ENCODE assay signal across 8 cellular contexts in genomic region chr6:159761135-159761872, GRCh38. TPM values are rescaled to one million over a fixed set of nuclear protein-coding genes. Genes with fewer than 3 reads are reported as not detected.
DNase-seq lines count a peak whose midpoint lies in the region; TF ChIP-seq lines count a peak whose summit lies in the region.

No MANE protein-coding gene starts in this region.

- H3K36me3 ChIP-seq in Peyer's patch (peaks cover 0 to 25% (median 0%) of the 10 kb centered on the region in 3 donors), stomach smooth muscle (ENCODE audit: control insufficient read depth in 2 of 2, insufficient read depth in 2 of 2, low read length in 2 of 2) (peaks cover 8 to 10% of the 10 kb centered on the region in 2 donors)

- H3K9me3 ChIP-seq in Peyer's patch (no peaks in the 10 kb centered on the region), stomach smooth muscle (ENCODE audit: control insufficient read depth in 2 of 2, low read length in 2 of 2) (no peaks in the 10 kb centered on the region)

- H3K4me1 ChIP-seq in Peyer's patch = peaks cover 0 to 13% (median 4%) of the 10 kb centered on the region in 4 donors
- peaks cover 18% of the 10 kb centered on the region for H3K4me1 ChIP-seq in stomach smooth muscle (ENCODE audit: control insufficient read depth, insufficient read depth, low read length)

- no peaks in the 10 kb centered on the region for H3K27me3 ChIP-seq in Peyer's patch
- no peaks in the 10 kb centered on the region for H3K27me3 ChIP-seq in stomach smooth muscle (ENCODE audit: control insufficient read depth in 1 of 2, insufficient read depth in 2 of 2, low read length in 2 of 2)

- peak overlapping the region; percentile 84 to 95 for H3K9ac ChIP-seq in stomach smooth muscle (ENCODE audit: low read length in 2 of 2)

- H3K4me3 ChIP-seq in GM12864 (ENCODE audit: low read depth, low read length) (peak overlapping the region; percentile 77), Peyer's patch (peak overlapping the region; percentile 65 to 95 (median 84)), choroid plexus epithelial cell (ENCODE audit: low read depth, low read length) (peak overlapping the region; percentile 94), lower leg skin (ENCODE audit: low read depth, poor library complexity, severe bottlenecking) (peak overlapping the region; percentile 67), stomach smooth muscle (ENCODE audit: low read length in 2 of 2) (peak overlapping the region; percentile 75 to 96)

- DNase-seq in GM12864 (ENCODE audit: low read depth) (peak; percentile 8), HCEC 1CT (peak; percentile 13), Peyer's patch (peak in 2 of 3 donors; percentile 55 to 66), choroid plexus epithelial cell (ENCODE audit: low read depth) (no peak), lower leg skin (ENCODE audit: low spot score in 2 of 2) (peak; percentile 15 to 87), NCI-H2107 (lab: John Stamatoyannopoulos, UW) (no peak), NCI-H1048 (lab: John Stamatoyannopoulos, UW) (no peak)

- TF ChIP-seq CTCF in GM12864 (IDR thresholded peaks at IDR 0.05; ENCODE audit: low read depth, low read length, missing control alignments) = no peak
- TF ChIP-seq CTCF in Peyer's patch (IDR thresholded peaks at IDR 0.05) = no peak
- no peak for TF ChIP-seq CTCF in choroid plexus epithelial cell (conservative IDR thresholded peaks at IDR 0.05; ENCODE audit: low read depth, low read length)
- TF ChIP-seq CTCF in lower leg skin (IDR thresholded peaks at IDR 0.05) = no peak

- H3K27ac ChIP-seq in Peyer's patch (peak overlapping the region; percentile 92 to 100 (median 98)), stomach smooth muscle (ENCODE audit: low read length) (peak overlapping the region; percentile 98)

- TF ChIP-seq POLR2A in Peyer's patch (IDR thresholded peaks at IDR 0.05) = no peak
- no peak for TF ChIP-seq POLR2A in lower leg skin (IDR thresholded peaks at IDR 0.05)

- intact Hi-C loops in lower leg skin (cut with DNase I; ENCODE audit: low total_unique reads) = loop anchor here (10.0 kb wide), 1 partner anchor 67 kb away; the partner anchor contains the start of gene SOD2

- 2 to 15% methylated on average over 43 of the region's 45 CpGs for WGBS in lower leg skin, 2 donors

RNA-seq across cellular contexts. Expression of gene ACAT2, which starts 0.5 kb away (rescaled TPM):
- total RNA-seq in Peyer's patch (10 to 100 TPM in 3 of 4 donors, 1 to 10 TPM in 1; 6.6 to 22.2 (median 16.5) TPM), lower leg skin (10 to 100 TPM in 3 of 4 donors, 1 to 10 TPM in 1; 5.4 to 31.5 (median 13.8) TPM)

RNA-seq across cellular contexts. Expression of gene TCP1, which starts 28.1 kb away (rescaled TPM):
- total RNA-seq in Peyer's patch = 100 to 1,000 TPM in 3 of 4 donors, 10 to 100 TPM in 1; 68.8 to 233 (median 135) TPM
- total RNA-seq in lower leg skin = 100 to 1,000 TPM in 3 of 4 donors, 10 to 100 TPM in 1; 98.5 to 155 (median 129) TPM

RNA-seq across cellular contexts. Expression of gene MRPL18, which starts 29.0 kb away (rescaled TPM):
- total RNA-seq in Peyer's patch (10 to 100 TPM; 25.1 to 58.5 (median 35.7) TPM), lower leg skin (10 to 100 TPM; 57.4 to 68.6 (median 59.2) TPM)

RNA-seq across cellular contexts. Expression of gene WTAP, which starts 34.0 kb away (rescaled TPM):
- total RNA-seq in Peyer's patch (100 to 1,000 TPM in 1 of 4 donors, 10 to 100 TPM in 3; 65.0 to 105 (median 88.5) TPM), lower leg skin (10 to 100 TPM; 57.8 to 76.7 (median 67.9) TPM)

RNA-seq across cellular contexts. Expression of gene PNLDC1, which starts 38.8 kb away (rescaled TPM):
- total RNA-seq in Peyer's patch (not detected), lower leg skin (1 to 10 TPM in 2 of 4 donors, under 1 TPM in 2; 0.51 to 2.5 (median 1.0) TPM)

Comparison
In these comparisons a context has a peak if more than half of its experiments do, and no peak if none do; other contexts are left out.
1. DNase-seq: peak in GM12864 (single experiment), HCEC 1CT (single experiment), Peyer's patch (2 of 3) and lower leg skin (2 of 2); none in choroid plexus epithelial cell (single experiment), NCI-H2107 (single experiment) and NCI-H1048 (single experiment).
2. Peak in every context shown above with its lines, with median percentiles within 50 percentile points of each other: H3K4me3 ChIP-seq.